In genomic region chr3:32570426-32571191, GRCh38 we compare ENCODE assay signal across 8 cellular contexts. TPM values are rescaled to one million over a fixed set of nuclear protein-coding genes. Genes with fewer than 3 reads are reported as not detected.
DNase-seq lines count a peak whose midpoint lies in the region; ATAC-seq and TF ChIP-seq lines count a peak whose summit lies in the region.

Gene DYNC1LI1 (minus strand): TSS chr3:32570858. CDS start chr3:32570770, 88 bp downstream.

- no peaks in the 10 kb centered on the region for H3K27me3 ChIP-seq in smooth muscle cell (ENCODE audit: low read depth)

- peak within 1 kb of the TSS; percentile 96 for H2AFZ ChIP-seq in smooth muscle cell (ENCODE audit: low read depth)

- intact Hi-C loops in activated B cell treated with CpG ODN at 0.5 μM for 24 hours (cut with micrococcal nuclease) = loop anchor here (1.0 to 10.0 kb wide), 8 partner anchors 8 to 1038 kb away; partner anchors contain the start of genes CNOT10 and STT3B

- TF ChIP-seq CTCF in activated B cell treated with CpG ODN at 0.5 μM for 24 hours (IDR thresholded peaks at IDR 0.05) = no peak
- no peak for TF ChIP-seq CTCF in cardiac fibroblast (IDR thresholded peaks at IDR 0.05; ENCODE audit: low read depth, low read length)
- no peak for TF ChIP-seq CTCF in smooth muscle cell (IDR thresholded peaks at IDR 0.05; ENCODE audit: borderline replicate concordance, insufficient read depth, poor library complexity, severe bottlenecking)

- under 1% methylated on average over 71 of the region's 88 CpGs for WGBS in smooth muscle cell (ENCODE audit: low lambda C conversion rate)

- H3K9me3 ChIP-seq in smooth muscle cell (replicated peaks; ENCODE audit: low read depth) = no peaks in the 10 kb centered on the region

- H3K4me3 Mint-ChIP-seq in activated B cell treated with CpG ODN at 0.5 μM for 24 hours = peak within 1 kb of the TSS; percentile 94

- peak within 1 kb of the TSS; percentile 89 for H3K27ac ChIP-seq in smooth muscle cell (ENCODE audit: low read depth)

- DNase-seq in AG08396 (ENCODE audit: low spot score) (peak; percentile 98), NCI-H345 (lab: John Stamatoyannopoulos, UW) (peak; percentile 92), activated B cell treated with CpG ODN at 0.5 μM for 24 hours (peak; percentile 96), cardiac fibroblast (ENCODE audit: low read depth in 2 of 2) (peak; percentile 92 to 95), iPS-NIHi7 (ENCODE audit: extremely low spot score) (peak; percentile 93), smooth muscle cell (lab: John Stamatoyannopoulos, UW; ENCODE audit: unreplicated experiment) (peak; percentile 92)

- H3K36me3 Mint-ChIP-seq in activated B cell treated with CpG ODN at 0.5 μM for 24 hours (ENCODE audit: low read depth) = peaks cover 13% of the 10 kb centered on the region

- H4K20me1 ChIP-seq in smooth muscle cell (ENCODE audit: low read depth) = peaks cover 43% of the 10 kb centered on the region

- peaks cover 21% of the 10 kb centered on the region for H3K4me1 ChIP-seq in smooth muscle cell (ENCODE audit: low read depth)

- peaks cover 53% of the 10 kb centered on the region for H3K79me2 ChIP-seq in smooth muscle cell (ENCODE audit: low read depth)

- no peaks in the 10 kb centered on the region for H3K9me3 Mint-ChIP-seq in activated B cell treated with CpG ODN at 0.5 μM for 24 hours

- no peaks in the 10 kb centered on the region for H3K27me3 Mint-ChIP-seq in activated B cell treated with CpG ODN at 0.5 μM for 24 hours

- CTCF ChIA-PET in activated B cell treated with CpG ODN at 0.5 μM for 24 hours (lab: Charles Lee) = no interaction called here

- ATAC-seq in GM19025 (IDR thresholded peaks at IDR 0.05; ENCODE audit: low read depth, unreplicated experiment) (peak; percentile 86), HG03280 (IDR thresholded peaks at IDR 0.05; ENCODE audit: unreplicated experiment) (peak; percentile 90), activated B cell treated with CpG ODN at 0.5 μM for 24 hours (ENCODE audit: low read depth) (peak; percentile 95)

- H3K4me1 Mint-ChIP-seq in activated B cell treated with CpG ODN at 0.5 μM for 24 hours = peaks cover 32% of the 10 kb centered on the region

- peak within 1 kb of the TSS; percentile 93 for H3K27ac Mint-ChIP-seq in activated B cell treated with CpG ODN at 0.5 μM for 24 hours

- H3F3A ChIP-seq in smooth muscle cell (ENCODE audit: low read depth) = no peaks in the 10 kb centered on the region

- H3K9ac ChIP-seq in smooth muscle cell (ENCODE audit: low read depth) = peak within 1 kb of the TSS; percentile 96

- POLR2A ChIA-PET in activated B cell treated with CpG ODN at 0.5 μM for 24 hours (lab: Charles Lee) = interaction anchor here (0.6 to 1.8 kb wide), 7 partner anchors 9 to 1038 kb away, joined by 3 to 5 read pairs (median 3); partner anchors contain the start of genes CMTM6, CNOT10 and STT3B

- H3K4me2 ChIP-seq in smooth muscle cell = peak within 1 kb of the TSS; percentile 92

- H3K4me3 ChIP-seq in cardiac fibroblast (replicated peaks in 1 of 2; ENCODE audit: low read depth in 2 of 2, low read length in 2 of 2) = peak within 1 kb of the TSS; percentile 90 to 94
- H3K4me3 ChIP-seq in smooth muscle cell = peak within 1 kb of the TSS; percentile 97

- H3K36me3 ChIP-seq in smooth muscle cell (ENCODE audit: low read depth) = no peaks in the 10 kb centered on the region

RNA-seq across cellular contexts. Expression of gene DYNC1LI1, which starts in this region (rescaled TPM):
- total RNA-seq in activated B cell treated with CpG ODN at 0.5 μM for 24 hours = 32.6 and 38.8 TPM in 2 replicates
- total RNA-seq in smooth muscle cell = 49.9 and 72.6 TPM in 2 replicates
- 26.5 and 31.0 TPM in 2 replicates for polyA plus RNA-seq in smooth muscle cell

Comparison
In these comparisons a context has a peak if more than half of its experiments do, and no peak if none do; other contexts are left out.
1. Peak in every context shown above with its lines: DNase-seq, ATAC-seq, H3K4me3 ChIP-seq and H3K27ac ChIP-seq.